In the genomic region with DNA sequence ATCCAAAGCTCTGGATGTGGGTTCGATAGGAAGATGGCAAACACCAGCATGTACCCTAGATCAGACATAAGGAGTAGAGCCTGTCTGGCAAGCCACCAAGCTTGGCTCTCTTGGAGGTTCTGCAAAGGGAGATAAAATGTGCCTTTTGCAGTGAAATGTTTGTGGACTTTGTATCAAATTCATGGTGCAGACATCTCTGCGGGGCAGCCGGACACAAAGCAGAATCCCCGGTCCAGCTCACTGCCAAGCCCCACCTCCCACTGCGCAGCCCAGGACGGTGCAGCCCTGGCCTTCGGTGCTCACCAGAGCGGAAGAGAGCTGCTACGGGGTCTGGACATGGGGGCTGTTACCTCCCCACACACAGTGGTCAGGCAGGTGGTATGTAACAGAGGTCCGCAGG, we compare ENCODE assay signal across 8 cellular contexts.
"Had no signal": no experiment of that assay in that cellular context is flagged by ENCODE, and none has a peak within 500 bp of the region (broad histone marks: within the 10 kb centered on the region; RNA-seq: fewer than 3 reads in every experiment).

No MANE protein-coding gene starts in this region.

- DNase-seq: activated CD4-positive, alpha-beta T cell treated with anti-CD3 and anti-CD28 coated beads, Interleukin-2, amount 50 U/mL, for 48 hours; activated gamma-delta T cell treated with Interleukin-2 at 50 U/mL for 16 hours; activated T-cell treated with anti-CD3 and anti-CD28 coated beads, Interleukin-2, amount 50 U/mL, for 72 hours; heart right ventricle; posterior cingulate gyrus; T-helper 2 cell had no signal

- H3K27ac Mint-ChIP-seq: activated T-cell treated with anti-CD3 and anti-CD28 coated beads, Interleukin-2, amount 50 U/mL, for 72 hours; stimulated activated effector memory CD8-positive, alpha-beta T cell treated with anti-CD3 and anti-CD28 coated beads, Interleukin-12 subunit alpha, Interleukin-12 subunit beta, amount 100 ng/mL, for 72 hours had no signal

- ATAC-seq: activated CD4-positive, CD25-positive, alpha-beta regulatory T cell treated with anti-CD3 and anti-CD28 coated beads, Interleukin-2, amount 50 U/mL, for 24 hours; activated T-cell treated with anti-CD3 and anti-CD28 coated beads, Interleukin-2, amount 50 U/mL, for 72 hours; heart right ventricle; stimulated activated effector memory CD8-positive, alpha-beta T cell treated with anti-CD3 and anti-CD28 coated beads, Interleukin-12 subunit alpha, Interleukin-12 subunit beta, amount 100 ng/mL, for 72 hours had no signal

- H3K9me3 Mint-ChIP-seq: stimulated activated effector memory CD8-positive, alpha-beta T cell treated with anti-CD3 and anti-CD28 coated beads, Interleukin-12 subunit alpha, Interleukin-12 subunit beta, amount 100 ng/mL, for 72 hours had no signal

- H3K36me3 Mint-ChIP-seq: stimulated activated effector memory CD8-positive, alpha-beta T cell treated with anti-CD3 and anti-CD28 coated beads, Interleukin-12 subunit alpha, Interleukin-12 subunit beta, amount 100 ng/mL, for 72 hours had no signal

- H3K4me3 Mint-ChIP-seq: activated T-cell treated with anti-CD3 and anti-CD28 coated beads, Interleukin-2, amount 50 U/mL, for 72 hours; stimulated activated effector memory CD8-positive, alpha-beta T cell treated with anti-CD3 and anti-CD28 coated beads, Interleukin-12 subunit alpha, Interleukin-12 subunit beta, amount 100 ng/mL, for 72 hours had no signal
